ENCODE assay signal across 14 cellular contexts in genomic region chr5:107289030-107289714, GRCh38.
DNase-seq lines count a peak whose midpoint lies in the region; ATAC-seq, FAIRE-seq and TF ChIP-seq lines count a peak whose summit lies in the region.
"Had no signal": no experiment of that assay in that cellular context is flagged by ENCODE, and none has a peak within 500 bp of the region (broad histone marks: within the 10 kb centered on the region; RNA-seq: fewer than 3 reads in every experiment).

No MANE protein-coding gene starts in this region.

- no peaks in the 10 kb centered on the region for H3K9me3 ChIP-seq in psoas muscle
- H3K9me3 ChIP-seq: sigmoid colon had no signal

- no peaks in the 10 kb centered on the region for H3K36me3 ChIP-seq in psoas muscle (ENCODE audit: insufficient read depth in 1 of 2, low read depth in 1 of 2)
- H3K36me3 ChIP-seq: sigmoid colon had no signal

- no peak for TF ChIP-seq POLR2A in H54 (IDR thresholded peaks at IDR 0.05; ENCODE audit: low read depth, low read length)

- H3K27me3 Mint-ChIP-seq in naive thymus-derived CD8-positive, alpha-beta T cell = peaks cover 2 to 8% (median 3%) of the 10 kb centered on the region in 5 donors
- no peaks in the 10 kb centered on the region for H3K27me3 Mint-ChIP-seq in endothelial cell (ENCODE audit: unreplicated experiment)
- H3K27me3 Mint-ChIP-seq: CD8-positive, alpha-beta memory T cell had no signal

- no peaks in the 10 kb centered on the region for H3K4me1 ChIP-seq in psoas muscle

- H3K4me3 ChIP-seq in psoas muscle = no peak overlapping the region
- H3K4me3 ChIP-seq: sigmoid colon had no signal

- DNase-seq in COLO829 (ENCODE audit: low spot score) (peak; percentile 10), H54 (ENCODE audit: insufficient read length, low spot score) (no peak), endothelial cell (ENCODE audit: low spot score) (no peak), psoas muscle (no peak)
- DNase-seq in naive thymus-derived CD8-positive, alpha-beta T cell = no peak
- DNase-seq: activated naive CD4-positive, alpha-beta T cell; CD8-positive, alpha-beta memory T cell; HCEC 1CT; NCI-H2081 treated with DMSO at 0.1 percent for 48 hours; sigmoid colon; SW 1271 had no signal

- peaks cover 0 to 5% (median 0%) of the 10 kb centered on the region in 9 donors for H3K9me3 Mint-ChIP-seq in naive thymus-derived CD8-positive, alpha-beta T cell
- no peaks in the 10 kb centered on the region for H3K9me3 Mint-ChIP-seq in endothelial cell (ENCODE audit: unreplicated experiment)
- H3K9me3 Mint-ChIP-seq: CD8-positive, alpha-beta memory T cell had no signal

- TF ChIP-seq CTCF in endothelial cell (IDR thresholded peaks at IDR 0.05; ENCODE audit: unreplicated experiment) (no peak), psoas muscle (IDR thresholded peaks at IDR 0.05) (no peak)

- peaks cover 0 to 16% (median 0%) of the 10 kb centered on the region in 4 donors for H3K4me1 Mint-ChIP-seq in naive thymus-derived CD8-positive, alpha-beta T cell
- H3K4me1 Mint-ChIP-seq in endothelial cell (ENCODE audit: unreplicated experiment) = peaks cover 35% of the 10 kb centered on the region

- no peak overlapping the region for H3K27ac ChIP-seq in psoas muscle
- H3K27ac ChIP-seq: sigmoid colon had no signal

- H3K36me3 Mint-ChIP-seq in naive thymus-derived CD8-positive, alpha-beta T cell = no peaks in the 10 kb centered on the region
- no peaks in the 10 kb centered on the region for H3K36me3 Mint-ChIP-seq in endothelial cell (ENCODE audit: low read depth, unreplicated experiment)

- ATAC-seq in GM18870 (IDR thresholded peaks at IDR 0.05; ENCODE audit: unreplicated experiment) (peak; percentile 86), HG02610 (IDR thresholded peaks at IDR 0.05; ENCODE audit: unreplicated experiment) (peak; percentile 86), HG03520 (IDR thresholded peaks at IDR 0.05; ENCODE audit: unreplicated experiment) (peak; percentile 93), psoas muscle (no peak)
- ATAC-seq in naive thymus-derived CD8-positive, alpha-beta T cell = no peak

- POLR2A ChIA-PET in naive thymus-derived CD8-positive, alpha-beta T cell (lab: Charles Lee) = no interaction called here

- 80 to 94% (median 80%) methylated on average over 4 of the region's 4 CpGs for WGBS in psoas muscle, 3 donors

- H3K4me3 Mint-ChIP-seq in naive thymus-derived CD8-positive, alpha-beta T cell = no peak overlapping the region
- H3K4me3 Mint-ChIP-seq in endothelial cell (ENCODE audit: unreplicated experiment) = no peak overlapping the region
- H3K4me3 Mint-ChIP-seq: CD8-positive, alpha-beta memory T cell had no signal

- intact Hi-C loops in psoas muscle (cut with DNase I) = no loop called here

- no peaks in the 10 kb centered on the region for H3K27me3 ChIP-seq in psoas muscle (ENCODE audit: insufficient read depth in 3 of 3, low read length in 2 of 3)
- H3K27me3 ChIP-seq: sigmoid colon had no signal

- no peak overlapping the region for H3K27ac Mint-ChIP-seq in naive thymus-derived CD8-positive, alpha-beta T cell
- H3K27ac Mint-ChIP-seq in endothelial cell (ENCODE audit: unreplicated experiment) = no peak overlapping the region

- no peak for FAIRE-seq in H54 (lab: Jason Lieb, UNC)

Comparison
In these comparisons a context has a peak if more than half of its experiments do, and no peak if none do; other contexts are left out.
1. ATAC-seq: peak in GM18870 (single experiment), HG02610 (single experiment) and HG03520 (single experiment); none in naive thymus-derived CD8-positive, alpha-beta T cell (0 of 2) and psoas muscle (0 of 4).